In the genomic region with DNA sequence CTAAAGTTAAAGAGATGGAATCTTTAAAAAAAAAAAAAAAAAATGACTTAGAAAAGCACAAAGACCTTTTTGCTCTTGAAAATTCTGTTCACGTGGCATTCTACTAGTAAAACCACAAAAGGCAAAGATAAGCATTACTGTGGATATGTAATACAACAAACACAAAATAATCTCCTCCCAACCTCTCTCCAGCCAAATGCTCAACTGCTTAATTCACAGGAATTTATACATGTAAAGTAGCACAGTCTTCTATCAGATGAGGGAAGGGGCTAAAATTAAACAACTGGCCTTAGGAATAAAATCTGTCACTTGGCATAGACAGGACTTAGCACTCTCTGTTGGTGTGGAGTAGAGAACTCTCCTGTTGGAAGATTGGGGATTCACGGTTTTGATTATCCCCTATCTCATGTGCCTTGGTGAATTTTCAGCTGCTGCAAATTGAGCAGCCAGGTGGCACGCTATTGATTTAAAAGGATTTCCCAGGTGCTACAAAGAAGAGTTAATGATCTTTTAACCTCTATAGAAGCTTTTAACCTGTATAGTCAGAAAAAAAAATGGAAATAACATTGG, we compare ENCODE assay signal across 19 cellular contexts. TPM values are rescaled to one million over a fixed set of nuclear protein-coding genes. Genes with fewer than 3 reads are reported as not detected.
DNase-seq lines count a peak whose midpoint lies in the region; TF ChIP-seq lines count a peak whose summit lies in the region.
"Had no signal": no experiment of that assay in that cellular context is flagged by ENCODE, and none has a peak within 500 bp of the region (broad histone marks: within the 10 kb centered on the region; RNA-seq: fewer than 3 reads in every experiment).

No MANE protein-coding gene starts in this region.

- peak overlapping the region; percentile 96 for H3K27ac Mint-ChIP-seq in chondrocyte (ENCODE audit: unreplicated experiment)
- H3K27ac Mint-ChIP-seq: activated CD8-positive, alpha-beta T cell treated with anti-CD3 and anti-CD28 coated beads, Interleukin-2, amount 10 ng/mL, durations not matched to agents 7 days and 5 days; activated naive CD8-positive, alpha-beta T cell treated with anti-CD3 and anti-CD28 coated beads, Interleukin-2, amount 10 ng/mL, durations not matched to agents 7 days and 5 days; stimulated activated naive B cell treated with anti-CD40 and anti-IgM and Interleukin-4, amounts not matched to agents 10 μg/mL and 1 μg/mL and 100 μg/mL, for 72 hours had no signal

- peaks cover 82% of the 10 kb centered on the region for H3K36me3 Mint-ChIP-seq in chondrocyte (ENCODE audit: low read depth)

- H3K4me2 ChIP-seq in GM23248 (ENCODE audit: unreplicated experiment), result no peak overlapping the region
- no peak overlapping the region for H3K4me2 ChIP-seq in osteoblast (ENCODE audit: insufficient read depth, low read length)

- no peak overlapping the region for H3K4me3 Mint-ChIP-seq in chondrocyte (ENCODE audit: unreplicated experiment)
- H3K4me3 Mint-ChIP-seq: activated CD8-positive, alpha-beta T cell treated with anti-CD3 and anti-CD28 coated beads, Interleukin-2, amount 10 ng/mL, durations not matched to agents 7 days and 5 days; activated naive CD8-positive, alpha-beta T cell treated with anti-CD3 and anti-CD28 coated beads, Interleukin-2, amount 10 ng/mL, durations not matched to agents 7 days and 5 days; stimulated activated naive B cell treated with anti-CD40 and anti-IgM and Interleukin-4, amounts not matched to agents 10 μg/mL and 1 μg/mL and 100 μg/mL, for 72 hours had no signal

- intact Hi-C loops in esophagus squamous epithelium (cut with DNase I), result no loop called here

- H3K27me3 ChIP-seq in GM23248 (replicated peaks; ENCODE audit: insufficient read depth) (no peaks in the 10 kb centered on the region), osteoblast (ENCODE audit: insufficient read depth, low read length) (no peaks in the 10 kb centered on the region), esophagus squamous epithelium (no peaks in the 10 kb centered on the region)
- H3K27me3 ChIP-seq: body of pancreas had no signal

- H3K9me3 ChIP-seq in GM23248 (ENCODE audit: low read depth) (no peaks in the 10 kb centered on the region), osteoblast (ENCODE audit: low read depth, low read length) (no peaks in the 10 kb centered on the region), esophagus squamous epithelium (no peaks in the 10 kb centered on the region)
- H3K9me3 ChIP-seq: body of pancreas had no signal

- peaks cover 76% of the 10 kb centered on the region for H3K4me1 Mint-ChIP-seq in chondrocyte (ENCODE audit: low read depth)
- H3K4me1 Mint-ChIP-seq: activated naive CD8-positive, alpha-beta T cell treated with anti-CD3 and anti-CD28 coated beads, Interleukin-2, amount 10 ng/mL, durations not matched to agents 7 days and 5 days had no signal

- in situ Hi-C loops in GM23248 (cut with MboI), result no loop called here

- WGBS in GM23248 (ENCODE audit: low coverage in 1 of 2, low lambda C conversion rate in 2 of 2, missing lambda C conversion rate in 2 of 2), 2 experiments, result 72 to 83% methylated on average over 3 of the region's 3 CpGs
- WGBS in esophagus squamous epithelium, 2 donors, result 79 to 85% methylated on average over 3 of the region's 3 CpGs

- DNase-seq in GM23248 (peak; percentile 56), NCI-H69 (lab: John Stamatoyannopoulos, UW) (peak; percentile 0), chondrocyte (ENCODE audit: low spot score) (no peak), osteoblast (ENCODE audit: insufficient read length, low spot score, missing footprints) (no peak), esophagus squamous epithelium (lab: John Stamatoyannopoulos, UW) (no peak), NOMO-1 treated with dmso at 0.1 percent for 144 hours (lab: John Stamatoyannopoulos, UW; ENCODE audit: unreplicated experiment) (no peak), HT-29 (ENCODE audit: low spot score) (no peak)
- DNase-seq: activated CD8-positive, alpha-beta T cell treated with anti-CD3 and anti-CD28 coated beads, Interleukin-2, amount 10 ng/mL, durations not matched to agents 7 days and 5 days; activated effector memory CD4-positive, alpha-beta T cell treated with Interleukin-2 at 50 U/mL for 16 hours; activated naive CD8-positive, alpha-beta T cell treated with anti-CD3 and anti-CD28 coated beads, Interleukin-2, amount 10 ng/mL, durations not matched to agents 7 days and 5 days; activated T-cell treated with anti-CD3 and anti-CD28 coated beads for 4 hours; body of pancreas; EL; left cardiac atrium; NCI-H1092; NCI-H2029; NCI-H446; Right ventricle myocardium superior; stimulated activated naive B cell treated with anti-CD40 and anti-IgM and Interleukin-4, amounts not matched to agents 10 μg/mL and 1 μg/mL and 100 μg/mL, for 72 hours had no signal

- peaks cover 27% of the 10 kb centered on the region for H4K20me1 ChIP-seq in GM23248 (ENCODE audit: insufficient read depth)
- H4K20me1 ChIP-seq in osteoblast (ENCODE audit: insufficient read depth, low read length), result peaks cover 53% of the 10 kb centered on the region

- TF ChIP-seq CTCF in chondrocyte (IDR thresholded peaks at IDR 0.05) (no peak), osteoblast (IDR thresholded peaks at IDR 0.05; ENCODE audit: extremely low read depth, low read depth, low read length) (no peak), esophagus squamous epithelium (IDR thresholded peaks at IDR 0.05) (no peak)

- H3K4me3 ChIP-seq in GM23248, result no peak overlapping the region
- H3K4me3 ChIP-seq in osteoblast (ENCODE audit: insufficient read depth, low read length), result no peak overlapping the region
- H3K4me3 ChIP-seq in esophagus squamous epithelium, result no peak overlapping the region
- H3K4me3 ChIP-seq: body of pancreas had no signal

- H3K9me3 Mint-ChIP-seq in chondrocyte (ENCODE audit: low read depth), result no peaks in the 10 kb centered on the region
- H3K9me3 Mint-ChIP-seq: activated naive CD8-positive, alpha-beta T cell treated with anti-CD3 and anti-CD28 coated beads, Interleukin-2, amount 10 ng/mL, durations not matched to agents 7 days and 5 days had no signal

- peaks cover 99% of the 10 kb centered on the region for H3F3A ChIP-seq in GM23248 (ENCODE audit: insufficient read depth)

- H3K36me3 ChIP-seq in GM23248 (ENCODE audit: low read depth) (peaks cover 97% of the 10 kb centered on the region), osteoblast (ENCODE audit: insufficient read depth, low read length) (peaks cover 99% of the 10 kb centered on the region), esophagus squamous epithelium (peaks cover 0 to 51% (median 0%) of the 10 kb centered on the region in 3 donors)

- peak overlapping the region; percentile 50 for H3K9ac ChIP-seq in GM23248

- H3K4me1 ChIP-seq in GM23248 (ENCODE audit: insufficient read depth) (peaks cover 40% of the 10 kb centered on the region), osteoblast (ENCODE audit: insufficient read depth, low read length) (peaks cover 14% of the 10 kb centered on the region), esophagus squamous epithelium (no peaks in the 10 kb centered on the region)
- H3K4me1 ChIP-seq: body of pancreas had no signal

- no peak for TF ChIP-seq POLR2A in esophagus squamous epithelium (IDR thresholded peaks at IDR 0.05)

- H3K79me2 ChIP-seq in GM23248 (ENCODE audit: insufficient read depth), result no peaks in the 10 kb centered on the region
- no peaks in the 10 kb centered on the region for H3K79me2 ChIP-seq in osteoblast (ENCODE audit: insufficient read depth, low read length)

- no peak overlapping the region for H2AFZ ChIP-seq in GM23248
- no peak overlapping the region for H2AFZ ChIP-seq in osteoblast (ENCODE audit: low read length)

- H3K27ac ChIP-seq in GM23248 (peak overlapping the region; percentile 70), osteoblast (ENCODE audit: low read depth, low read length) (peak overlapping the region; percentile 65), esophagus squamous epithelium (no peak overlapping the region)
- H3K27ac ChIP-seq: body of pancreas had no signal

- H3K27me3 Mint-ChIP-seq in chondrocyte (ENCODE audit: low read depth), result no peaks in the 10 kb centered on the region
- H3K27me3 Mint-ChIP-seq: activated naive CD8-positive, alpha-beta T cell treated with anti-CD3 and anti-CD28 coated beads, Interleukin-2, amount 10 ng/mL, durations not matched to agents 7 days and 5 days; stimulated activated naive B cell treated with anti-CD40 and anti-IgM and Interleukin-4, amounts not matched to agents 10 μg/mL and 1 μg/mL and 100 μg/mL, for 72 hours had no signal

- no peaks in the 10 kb centered on the region for H3K9me2 ChIP-seq in GM23248 (ENCODE audit: insufficient read depth)

RNA-seq across cellular contexts. Expression of a gene that starts 57.4 kb away (rescaled TPM):
- 9.4 and 14.4 TPM in 2 replicates for total RNA-seq in GM23248 (2014; rRNA removed; shearing (Covaris generic))
- polyA plus RNA-seq in GM23248 (2016; fragmentation: Nextera tagmentation; extraction: Ambion mirVana), result 61.1 and 68.7 TPM in 2 replicates
- total RNA-seq in chondrocyte (77.0 to 109 TPM (median 77.7 TPM) in 3 replicates), osteoblast (17.7 and 21.5 TPM in 2 replicates), esophagus squamous epithelium (10 to 100 TPM; 29.4 to 42.7 (median 38.6) TPM)
- 15.4 and 29.2 TPM in 2 replicates for total RNA-seq in HT-29 (2014; rRNA removed; shearing (Covaris generic))

Comparison
In these comparisons a context has a peak if more than half of its experiments do, and no peak if none do; other contexts are left out.
1. DNase-seq: peak in GM23248 (single experiment) and NCI-H69 (single experiment); none in chondrocyte (single experiment), osteoblast (single experiment), esophagus squamous epithelium (single experiment), NOMO-1 treated with dmso at 0.1 percent for 144 hours (single experiment) and HT-29 (single experiment).
2. H3K27ac ChIP-seq: peak in GM23248 (single experiment) and osteoblast (single experiment); none in esophagus squamous epithelium (0 of 4).